Comparison of ENCODE assay signal across 8 cellular contexts in genomic region chr1:45569962-45570581, GRCh38. TPM values are rescaled to one million over a fixed set of nuclear protein-coding genes. Genes with fewer than 3 reads are reported as not detected.
DNase-seq lines count a peak whose midpoint lies in the region; ATAC-seq lines count a peak whose summit lies in the region.

No MANE protein-coding gene starts in this region.

- peaks cover 29% of the 10 kb centered on the region for H3K36me3 Mint-ChIP-seq in T-helper 1 cell treated with Interleukin-12 subunit alpha and Interleukin-12 subunit beta and Interleukin-4 antibody, amounts not matched to agents 30 μg/mL and 1 μg/mL, for 36 hours (ENCODE audit: low read depth)

- peak; percentile 75 for ATAC-seq in GM21737 (IDR thresholded peaks at IDR 0.05; ENCODE audit: unreplicated experiment)
- peak; percentile 60 to 68 for ATAC-seq in right cardiac atrium
- no peak for ATAC-seq in GM19035 (IDR thresholded peaks at IDR 0.05; ENCODE audit: unreplicated experiment)

- intact Hi-C loops in right cardiac atrium (cut with DNase I), result loop anchor here (2.0 to 10.0 kb wide), 8 partner anchors 53 to 215 kb away; no protein-coding TSS in a partner anchor

- H3K4me1 ChIP-seq in right cardiac atrium (ENCODE audit: control insufficient read depth, insufficient read depth, low read length), result peaks cover 2% of the 10 kb centered on the region

- no peaks in the 10 kb centered on the region for H3K27me3 Mint-ChIP-seq in T-helper 1 cell treated with Interleukin-12 subunit alpha and Interleukin-12 subunit beta and Interleukin-4 antibody, amounts not matched to agents 30 μg/mL and 1 μg/mL, for 36 hours (ENCODE audit: low read depth)

- H3K27ac Mint-ChIP-seq in T-helper 1 cell treated with Interleukin-12 subunit alpha and Interleukin-12 subunit beta and Interleukin-4 antibody, amounts not matched to agents 30 μg/mL and 1 μg/mL, for 36 hours, result peak overlapping the region; percentile 34

- H3K4me3 Mint-ChIP-seq in T-helper 1 cell treated with Interleukin-12 subunit alpha and Interleukin-12 subunit beta and Interleukin-4 antibody, amounts not matched to agents 30 μg/mL and 1 μg/mL, for 36 hours, result no peak overlapping the region

- no peaks in the 10 kb centered on the region for H3K27me3 ChIP-seq in right cardiac atrium (ENCODE audit: control insufficient read depth, insufficient read depth)

- peaks cover 5% of the 10 kb centered on the region for H3K4me1 Mint-ChIP-seq in T-helper 1 cell treated with Interleukin-12 subunit alpha and Interleukin-12 subunit beta and Interleukin-4 antibody, amounts not matched to agents 30 μg/mL and 1 μg/mL, for 36 hours (ENCODE audit: low read depth)

- 16% methylated on average over 8 of the region's 8 CpGs for WGBS in right cardiac atrium

- no peak overlapping the region for H3K27ac ChIP-seq in right cardiac atrium (ENCODE audit: low read length)

- H3K4me3 ChIP-seq in right cardiac atrium (ENCODE audit: low read length), result no peak overlapping the region
- H3K4me3 ChIP-seq in skeletal muscle cell (ENCODE audit: low read depth, low read length), result no peak overlapping the region

- H3K9me3 Mint-ChIP-seq in T-helper 1 cell treated with Interleukin-12 subunit alpha and Interleukin-12 subunit beta and Interleukin-4 antibody, amounts not matched to agents 30 μg/mL and 1 μg/mL, for 36 hours, result no peaks in the 10 kb centered on the region

- H3K9me3 ChIP-seq in right cardiac atrium (ENCODE audit: control insufficient read depth, low read length), result no peaks in the 10 kb centered on the region

- DNase-seq in CD1c-positive myeloid dendritic cell (ENCODE audit: extremely low spot score), result peak; percentile 89
- peak; percentile 67 for DNase-seq in NCI-H128 (lab: John Stamatoyannopoulos, UW; ENCODE audit: unreplicated experiment)
- DNase-seq in amygdala (lab: John Stamatoyannopoulos, UW), result peak in 51 of 56 donors; percentile 6 to 82 (median 41)
- peak; percentile 57 to 81 (median 78) for DNase-seq in right cardiac atrium
- DNase-seq in skeletal muscle cell (ENCODE audit: low read depth), result peak; percentile 23

RNA-seq across cellular contexts. Expression of gene NASP, which starts 13.8 kb away (rescaled TPM):
- total RNA-seq in right cardiac atrium, result 10 to 100 TPM; 43.7 to 49.4 (median 48.1) TPM
- polyA plus RNA-seq in right cardiac atrium, result 89.8 TPM

RNA-seq across cellular contexts. Expression of gene AKR1A1, which starts 19.4 kb away (rescaled TPM):
- 100 to 1,000 TPM in 1 of 4 donors, 10 to 100 TPM in 3; 67.3 to 106 (median 90.7) TPM for total RNA-seq in right cardiac atrium
- polyA plus RNA-seq in right cardiac atrium, result 75.0 TPM

RNA-seq across cellular contexts. Expression of gene PRDX1, which starts 48.4 kb away (rescaled TPM):
- 100 to 1,000 TPM; 548 to 884 (median 710) TPM for total RNA-seq in right cardiac atrium
- 1,153 TPM for polyA plus RNA-seq in right cardiac atrium

RNA-seq across cellular contexts. Expression of gene CCDC17, which starts 53.8 kb away (rescaled TPM):
- 1 to 10 TPM in 3 of 4 donors, under 1 TPM in 1; 0.42 to 1.8 (median 1.1) TPM for total RNA-seq in right cardiac atrium
- 0.93 TPM for polyA plus RNA-seq in right cardiac atrium

Comparison
In these comparisons a context has a peak if more than half of its experiments do, and no peak if none do; other contexts are left out.
1. DNase-seq: peak in every context shown above with its lines; median percentile 89 in CD1c-positive myeloid dendritic cell; 78 in right cardiac atrium; 67 in NCI-H128; 41 in amygdala; 23 in skeletal muscle cell.